ENCODE assay signal across 37 cellular contexts in the genomic region with DNA sequence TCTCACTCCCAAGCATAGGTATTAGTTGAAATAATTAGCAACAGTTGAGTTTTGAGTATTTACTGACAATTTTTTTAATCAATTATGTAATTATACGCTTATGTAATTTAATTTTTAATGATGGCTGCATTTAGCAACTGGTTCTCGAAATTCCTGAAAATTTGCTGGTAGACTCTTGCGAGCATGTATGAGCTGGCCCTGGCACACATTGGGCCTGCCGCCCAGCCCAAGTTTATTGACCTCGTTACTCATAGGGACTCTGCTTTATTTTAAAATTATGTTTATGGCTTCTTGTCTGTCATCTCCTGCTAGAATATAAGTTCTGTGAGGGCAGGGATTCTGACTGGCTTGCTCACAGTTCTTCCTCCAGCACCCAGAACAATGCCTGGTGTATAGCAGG. TPM values are rescaled to one million over a fixed set of nuclear protein-coding genes. Genes with fewer than 3 reads are reported as not detected.
"Had no signal": no experiment of that assay in that cellular context is flagged by ENCODE, and none has a peak within 500 bp of the region (broad histone marks: within the 10 kb centered on the region; RNA-seq: fewer than 3 reads in every experiment).

No MANE protein-coding gene starts in this region.

- H3K4me2 ChIP-seq: hepatocyte had no signal

- H2AFZ ChIP-seq: hepatocyte had no signal

- H3K79me2 ChIP-seq: hepatocyte had no signal

- H3K4me1 ChIP-seq: ascending aorta, breast epithelium, esophagus muscularis mucosa, gastroesophageal sphincter had no signal

- H3K36me3 ChIP-seq: ascending aorta, breast epithelium, esophagus muscularis mucosa, gastroesophageal sphincter, heart right ventricle had no signal

- H3K27ac ChIP-seq: ascending aorta, breast epithelium, esophagus muscularis mucosa, gastroesophageal sphincter, heart right ventricle, hepatocyte had no signal

- FAIRE-seq: colon had no signal

- H3K4me3 ChIP-seq: ascending aorta, breast epithelium, esophagus muscularis mucosa, gastroesophageal sphincter, heart right ventricle, hepatocyte had no signal

- H3K9me3 Mint-ChIP-seq: activated CD4-positive, alpha-beta memory T cell treated with anti-CD3 and anti-CD28 coated beads, Interleukin-2, amount 10 ng/mL, durations not matched to agents 7 days and 5 days; activated naive CD4-positive, alpha-beta T cell treated with anti-CD3 and anti-CD28 coated beads, Interleukin-2, amount 10 ng/mL, durations not matched to agents 7 days and 5 days; activated naive CD8-positive, alpha-beta T cell treated with anti-CD3 and anti-CD28 coated beads, Interleukin-2, amount 10 ng/mL, durations not matched to agents 7 days and 5 days; central memory CD8-positive, alpha-beta T cell had no signal

- H3K4me3 Mint-ChIP-seq: activated CD4-positive, alpha-beta memory T cell treated with anti-CD3 and anti-CD28 coated beads, Interleukin-2, amount 10 ng/mL, durations not matched to agents 7 days and 5 days; activated CD4-positive, alpha-beta T cell treated with anti-CD3 and anti-CD28 coated beads for 36 hours; activated CD4-positive, alpha-beta T cell treated with anti-CD3 and anti-CD28 coated beads, Interleukin-2, amount 10 ng/mL, durations not matched to agents 24 days and 14 days; activated naive CD4-positive, alpha-beta T cell treated with anti-CD3 and anti-CD28 coated beads, Interleukin-2, amount 10 ng/mL, durations not matched to agents 7 days and 5 days; activated naive CD8-positive, alpha-beta T cell treated with anti-CD3 and anti-CD28 coated beads, Interleukin-2, amount 10 ng/mL, durations not matched to agents 7 days and 5 days; activated T-cell treated with anti-CD3 and anti-CD28 coated beads, Interleukin-2, amount 50 U/mL, for 24 hours; activated T-cell treated with anti-CD3 and anti-CD28 coated beads, Interleukin-2, amount 50 U/mL, for 72 hours; brain; central memory CD8-positive, alpha-beta T cell; effector memory CD8-positive, alpha-beta T cell; T-helper 17 cell; T-helper 2 cell treated with Interferon-gamma antibody and Interleukin-4, amounts not matched to agents 5 μg/mL and 100 μg/mL, for 36 hours had no signal

- H3K4me1 Mint-ChIP-seq: activated CD4-positive, alpha-beta memory T cell treated with anti-CD3 and anti-CD28 coated beads, Interleukin-2, amount 10 ng/mL, durations not matched to agents 7 days and 5 days; activated CD4-positive, alpha-beta T cell treated with anti-CD3 and anti-CD28 coated beads for 36 hours; activated CD4-positive, alpha-beta T cell treated with anti-CD3 and anti-CD28 coated beads, Interleukin-2, amount 10 ng/mL, durations not matched to agents 24 days and 14 days; activated naive CD4-positive, alpha-beta T cell treated with anti-CD3 and anti-CD28 coated beads, Interleukin-2, amount 10 ng/mL, durations not matched to agents 7 days and 5 days; activated naive CD8-positive, alpha-beta T cell treated with anti-CD3 and anti-CD28 coated beads, Interleukin-2, amount 10 ng/mL, durations not matched to agents 7 days and 5 days; brain; central memory CD8-positive, alpha-beta T cell had no signal

- H3K27ac Mint-ChIP-seq: activated CD4-positive, alpha-beta memory T cell treated with anti-CD3 and anti-CD28 coated beads, Interleukin-2, amount 10 ng/mL, durations not matched to agents 7 days and 5 days; activated CD4-positive, alpha-beta T cell treated with anti-CD3 and anti-CD28 coated beads for 36 hours; activated CD4-positive, alpha-beta T cell treated with anti-CD3 and anti-CD28 coated beads, Interleukin-2, amount 10 ng/mL, durations not matched to agents 24 days and 14 days; activated naive CD4-positive, alpha-beta T cell treated with anti-CD3 and anti-CD28 coated beads, Interleukin-2, amount 10 ng/mL, durations not matched to agents 7 days and 5 days; activated naive CD8-positive, alpha-beta T cell treated with anti-CD3 and anti-CD28 coated beads, Interleukin-2, amount 10 ng/mL, durations not matched to agents 7 days and 5 days; activated T-cell treated with anti-CD3 and anti-CD28 coated beads, Interleukin-2, amount 50 U/mL, for 24 hours; activated T-cell treated with anti-CD3 and anti-CD28 coated beads, Interleukin-2, amount 50 U/mL, for 72 hours; brain; effector memory CD8-positive, alpha-beta T cell; T-helper 17 cell; T-helper 2 cell treated with Interferon-gamma antibody and Interleukin-4, amounts not matched to agents 5 μg/mL and 100 μg/mL, for 36 hours had no signal

- H3K36me3 Mint-ChIP-seq: activated naive CD4-positive, alpha-beta T cell treated with anti-CD3 and anti-CD28 coated beads, Interleukin-2, amount 10 ng/mL, durations not matched to agents 7 days and 5 days; activated naive CD8-positive, alpha-beta T cell treated with anti-CD3 and anti-CD28 coated beads, Interleukin-2, amount 10 ng/mL, durations not matched to agents 7 days and 5 days; brain had no signal

- ATAC-seq: activated CD4-positive, alpha-beta T cell treated with anti-CD3 and anti-CD28 coated beads for 36 hours; activated naive CD4-positive, alpha-beta T cell treated with anti-CD3 and anti-CD28 coated beads, Interleukin-2, amount 50 U/mL, for 72 hours; activated T-cell treated with anti-CD3 and anti-CD28 coated beads, Interleukin-2, amount 50 U/mL, for 72 hours; effector memory CD8-positive, alpha-beta T cell; gastroesophageal sphincter; heart right ventricle; T-helper 17 cell had no signal

- H3K27me3 Mint-ChIP-seq: activated CD4-positive, alpha-beta T cell treated with anti-CD3 and anti-CD28 coated beads, Interleukin-2, amount 10 ng/mL, durations not matched to agents 24 days and 14 days; activated naive CD4-positive, alpha-beta T cell treated with anti-CD3 and anti-CD28 coated beads, Interleukin-2, amount 10 ng/mL, durations not matched to agents 7 days and 5 days had no signal

- H3K27me3 ChIP-seq: ascending aorta, breast epithelium, hepatocyte had no signal

- H3K9me3 ChIP-seq: breast epithelium had no signal

- DNase-seq: activated CD4-positive, alpha-beta memory T cell treated with anti-CD3 and anti-CD28 coated beads, Interleukin-2, amount 10 ng/mL, durations not matched to agents 7 days and 5 days; activated CD4-positive, alpha-beta T cell treated with anti-CD3 and anti-CD28 coated beads for 36 hours; activated CD4-positive, alpha-beta T cell treated with anti-CD3 and anti-CD28 coated beads, Interleukin-2, amount 10 ng/mL, durations not matched to agents 24 days and 14 days; activated CD4-positive, alpha-beta T cell treated with anti-CD3 and anti-CD28 coated beads, Interleukin-2, amount 50 U/mL, for 4 hours; activated CD4-positive, CD25-positive, alpha-beta regulatory T cell; activated CD4-positive, CD25-positive, alpha-beta regulatory T cell treated with anti-CD3 and anti-CD28 coated beads, Interleukin-2, amount 50 U/mL, for 72 hours; activated CD8-positive, alpha-beta memory T cell treated with anti-CD3 and anti-CD28 coated beads, Interleukin-2, amount 50 U/mL, for 48 hours; activated naive CD4-positive, alpha-beta T cell treated with anti-CD3 and anti-CD28 coated beads, Interleukin-2, amount 10 ng/mL, durations not matched to agents 7 days and 5 days; activated naive CD8-positive, alpha-beta T cell treated with anti-CD3 and anti-CD28 coated beads, Interleukin-2, amount 10 ng/mL, durations not matched to agents 7 days and 5 days; activated T-cell treated with anti-CD3 and anti-CD28 coated beads for 4 hours; activated T-cell treated with anti-CD3 and anti-CD28 coated beads, Interleukin-2, amount 50 U/mL, for 24 hours; activated T-cell treated with anti-CD3 and anti-CD28 coated beads, Interleukin-2, amount 50 U/mL, for 72 hours; cortex of kidney; dermis blood vessel endothelial cell; effector CD4-positive, alpha-beta T cell; effector memory CD8-positive, alpha-beta T cell; foreskin melanocyte; heart right ventricle; T-helper 1 cell; T-helper 17 cell; T1000 had no signal

RNA-seq across cellular contexts. Expression of a gene that starts 6.7 kb away (rescaled TPM):
- total RNA-seq: ascending aorta, cerebellum, dermis blood vessel endothelial cell, fibroblast of lung, fibroblast of villous mesenchyme, gastroesophageal sphincter, glomerular endothelial cell had no signal
- polyA plus RNA-seq: fibroblast of lung, hepatocyte had no signal

RNA-seq across cellular contexts. Expression of a gene that starts 11.1 kb away (rescaled TPM):
- total RNA-seq: activated CD4-positive, alpha-beta memory T cell treated with anti-CD3 and anti-CD28 coated beads, Interleukin-2, amount 10 ng/mL, durations not matched to agents 7 days and 5 days; activated CD4-positive, alpha-beta T cell treated with anti-CD3 and anti-CD28 coated beads for 36 hours; activated CD4-positive, alpha-beta T cell treated with anti-CD3 and anti-CD28 coated beads, Interleukin-2, amount 10 ng/mL, durations not matched to agents 24 days and 14 days; activated naive CD4-positive, alpha-beta T cell treated with anti-CD3 and anti-CD28 coated beads, Interleukin-2, amount 50 U/mL, for 72 hours; activated naive CD8-positive, alpha-beta T cell treated with anti-CD3 and anti-CD28 coated beads, Interleukin-2, amount 10 ng/mL, durations not matched to agents 7 days and 5 days; activated T-cell treated with anti-CD3 and anti-CD28 coated beads, Interleukin-2, amount 50 U/mL, for 72 hours; ascending aorta; breast epithelium; cardiac septum; cerebellum; dermis blood vessel endothelial cell; epithelial cell of proximal tubule; esophagus muscularis mucosa; fibroblast of lung; fibroblast of villous mesenchyme; glomerular endothelial cell; hepatocyte; T-helper 17 cell had no signal
- polyA plus RNA-seq: fibroblast of lung had no signal

RNA-seq across cellular contexts. Expression of a gene that starts 41.2 kb away (rescaled TPM):
- total RNA-seq: activated CD4-positive, alpha-beta memory T cell treated with anti-CD3 and anti-CD28 coated beads, Interleukin-2, amount 10 ng/mL, durations not matched to agents 7 days and 5 days; activated CD4-positive, alpha-beta T cell treated with anti-CD3 and anti-CD28 coated beads for 36 hours; activated CD4-positive, alpha-beta T cell treated with anti-CD3 and anti-CD28 coated beads, Interleukin-2, amount 10 ng/mL, durations not matched to agents 24 days and 14 days; activated naive CD4-positive, alpha-beta T cell treated with anti-CD3 and anti-CD28 coated beads, Interleukin-2, amount 50 U/mL, for 72 hours; activated naive CD8-positive, alpha-beta T cell treated with anti-CD3 and anti-CD28 coated beads, Interleukin-2, amount 10 ng/mL, durations not matched to agents 7 days and 5 days; activated T-cell treated with anti-CD3 and anti-CD28 coated beads, Interleukin-2, amount 50 U/mL, for 72 hours; ascending aorta; breast epithelium; cardiac septum; cerebellum; dermis blood vessel endothelial cell; epithelial cell of proximal tubule; esophagus muscularis mucosa; fibroblast of lung; fibroblast of villous mesenchyme; glomerular endothelial cell; heart right ventricle; hepatocyte; T-helper 17 cell had no signal
- polyA plus RNA-seq: fibroblast of lung, heart right ventricle, hepatocyte had no signal

RNA-seq across cellular contexts. Expression of a gene that starts 48.7 kb away (rescaled TPM):
- total RNA-seq: dermis blood vessel endothelial cell, epithelial cell of proximal tubule, fibroblast of lung, fibroblast of villous mesenchyme, glomerular endothelial cell had no signal
- polyA plus RNA-seq: fibroblast of lung had no signal
